Comparison of ENCODE assay signal across 10 cellular contexts in the genomic region with DNA sequence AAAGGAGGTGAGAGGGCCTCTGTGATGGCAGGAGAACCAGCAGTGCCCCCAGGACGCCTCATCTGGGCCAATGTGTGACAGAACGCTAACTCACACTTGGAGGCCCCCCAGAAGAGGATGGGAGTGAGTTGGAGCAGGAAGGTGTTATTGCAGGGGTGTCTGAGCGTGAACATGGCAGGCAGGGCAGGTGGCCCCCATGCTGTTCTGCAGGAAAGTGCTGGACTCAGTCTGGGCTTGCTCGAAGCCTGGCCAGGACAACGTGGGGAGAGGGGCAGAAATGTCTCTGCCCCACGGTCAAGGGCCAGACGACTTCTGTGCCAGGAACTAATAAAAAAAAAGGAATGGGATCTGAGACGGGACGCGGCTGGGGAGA. TPM values are rescaled to one million over a fixed set of nuclear protein-coding genes. Genes with fewer than 3 reads are reported as not detected.
DNase-seq lines count a peak whose midpoint lies in the region; ATAC-seq, FAIRE-seq and TF ChIP-seq lines count a peak whose summit lies in the region.
"Had no signal": no experiment of that assay in that cellular context is flagged by ENCODE, and none has a peak within 500 bp of the region (broad histone marks: within the 10 kb centered on the region; RNA-seq: fewer than 3 reads in every experiment).

No MANE protein-coding gene starts in this region.

- dilution Hi-C loops in endothelial cell of umbilical vein (cut with MboI; ENCODE audit: extremely low pct_ligation_motif_present, low sequenced_read_pairs), result no loop called here

- TF ChIP-seq CTCF in PC-3 (conservative IDR thresholded peaks at IDR 0.05; ENCODE audit: low read depth, low read length), result no peak
- TF ChIP-seq CTCF in endothelial cell of umbilical vein (IDR thresholded peaks at IDR 0.05; ENCODE audit: extremely low read depth in 1 of 2, insufficient read depth in 1 of 2, low read depth in 1 of 2, low read length in 2 of 2), result no peak
- TF ChIP-seq CTCF in progenitor cell of endocrine pancreas (IDR thresholded peaks at IDR 0.05; ENCODE audit: unreplicated experiment), result no peak

- H4K20me1 ChIP-seq in PC-3 (ENCODE audit: low read length) (no peaks in the 10 kb centered on the region), endothelial cell of umbilical vein (replicated peaks; ENCODE audit: control insufficient read depth, extremely low read depth, insufficient read depth, low read length) (peaks cover 2% of the 10 kb centered on the region)

- H2AFZ ChIP-seq in PC-3 (ENCODE audit: low read length) (no peak overlapping the region), endothelial cell of umbilical vein (ENCODE audit: low read depth, low read length) (no peak overlapping the region)

- H3K4me2 ChIP-seq in PC-3 (ENCODE audit: low read length) (peak overlapping the region; percentile 78; the same call in 1 of the 2 replicates), endothelial cell of umbilical vein (ENCODE audit: insufficient read depth, low read length) (no peak overlapping the region)

- H3K27ac Mint-ChIP-seq in CD4-positive, alpha-beta memory T cell, result peak overlapping the region in 6 of 7 donors; percentile 70 to 93 (median 89)
- peak overlapping the region; percentile 95 for H3K27ac Mint-ChIP-seq in progenitor cell of endocrine pancreas

- POLR2A ChIA-PET in CD4-positive, alpha-beta memory T cell (lab: Charles Lee; ENCODE audit: partially characterized antibody), result interaction anchor here (0.8 to 1.3 kb wide), 3 partner anchors 26 to 50 kb away, joined by 3 to 5 read pairs (median 3); partner anchors contain the start of gene IDH3B
- POLR2A ChIA-PET in PC-3 (lab: Charles Lee; ENCODE audit: unreplicated experiment) (no interaction called here), endothelial cell of umbilical vein (lab: Charles Lee) (no interaction called here)

- H3K9me3 Mint-ChIP-seq in CD4-positive, alpha-beta memory T cell, result peaks cover 0 to 2% (median 0%) of the 10 kb centered on the region in 8 donors
- no peaks in the 10 kb centered on the region for H3K9me3 Mint-ChIP-seq in progenitor cell of endocrine pancreas (ENCODE audit: low read depth)

- H3K9ac ChIP-seq in PC-3 (ENCODE audit: low read length) (no peak overlapping the region), endothelial cell of umbilical vein (replicated peaks; ENCODE audit: extremely low read depth, insufficient read depth, low read length) (no peak overlapping the region)

- H3K9me3 ChIP-seq in CD4-positive, alpha-beta memory T cell (ENCODE audit: control insufficient read depth in 1 of 2, low read length in 2 of 2), result no peaks in the 10 kb centered on the region
- no peaks in the 10 kb centered on the region for H3K9me3 ChIP-seq in PC-3 (ENCODE audit: low read length)
- H3K9me3 ChIP-seq in endothelial cell of umbilical vein (replicated peaks; ENCODE audit: control insufficient read depth, insufficient read depth, low read length), result no peaks in the 10 kb centered on the region

- H3K36me3 ChIP-seq in CD4-positive, alpha-beta memory T cell (ENCODE audit: insufficient read depth, low read length), result no peaks in the 10 kb centered on the region
- no peaks in the 10 kb centered on the region for H3K36me3 ChIP-seq in PC-3 (ENCODE audit: low read depth, low read length)
- no peaks in the 10 kb centered on the region for H3K36me3 ChIP-seq in endothelial cell of umbilical vein (ENCODE audit: control insufficient read depth in 2 of 2, extremely low read depth in 1 of 2, insufficient read depth in 2 of 2, low read length in 2 of 2)

- H3K27ac ChIP-seq in CD4-positive, alpha-beta memory T cell (ENCODE audit: low read depth, low read length), result no peak overlapping the region
- H3K27ac ChIP-seq in PC-3 (ENCODE audit: low read length) (no peak overlapping the region), endothelial cell of umbilical vein (ENCODE audit: insufficient read depth, low read depth, low read length) (no peak overlapping the region)

- H3K4me1 Mint-ChIP-seq in CD4-positive, alpha-beta memory T cell, result peaks cover 13 to 30% (median 27%) of the 10 kb centered on the region in 4 donors
- H3K4me1 Mint-ChIP-seq in progenitor cell of endocrine pancreas (ENCODE audit: low read depth), result peaks cover 9% of the 10 kb centered on the region

- no peak overlapping the region for H3K4me3 ChIP-seq in CD4-positive, alpha-beta memory T cell (ENCODE audit: low read length in 2 of 2)
- H3K4me3 ChIP-seq in PC-3 (ENCODE audit: low read length), result no peak overlapping the region
- H3K4me3 ChIP-seq in endothelial cell of umbilical vein (replicated peaks in 1 of 3; ENCODE audit: insufficient read depth in 1 of 3, low read depth in 1 of 3, low read length in 3 of 3), result no peak overlapping the region

- no peak for FAIRE-seq in endothelial cell of umbilical vein (lab: Jason Lieb, UNC)
- FAIRE-seq: G401.6 had no signal

- H3K9me1 ChIP-seq in endothelial cell of umbilical vein (replicated peaks; ENCODE audit: control insufficient read depth, extremely low read depth, insufficient read depth, low read length), result no peaks in the 10 kb centered on the region

- BruUV-seq in PC-3 (replicated peaks; lab: Mats Ljungman, UMichigan), result no TSS peak
- TSS peak; percentile 19 for BruUV-seq in endothelial cell of umbilical vein (replicated peaks; lab: Mats Ljungman, UMichigan)

- H3K9me2 ChIP-seq in PC-3 (replicated peaks; ENCODE audit: low read length), result no peaks in the 10 kb centered on the region

- peaks cover 19% of the 10 kb centered on the region for H3K27me3 ChIP-seq in CD4-positive, alpha-beta memory T cell (ENCODE audit: insufficient read depth, low read length)
- H3K27me3 ChIP-seq in PC-3 (ENCODE audit: low read length) (peaks cover 45% of the 10 kb centered on the region), endothelial cell of umbilical vein (ENCODE audit: control insufficient read depth in 2 of 2, insufficient read depth in 2 of 2, low read length in 2 of 2) (peaks cover 36 to 62% of the 10 kb centered on the region in 2 experiments)

- intact Hi-C loops in CD4-positive, alpha-beta memory T cell (cut with micrococcal nuclease), result loop anchor here (10.0 kb wide), 1 partner anchor 423 kb away; no protein-coding TSS in a partner anchor
- intact Hi-C loops in PC-3 (cut with micrococcal nuclease) (no loop called here), endothelial cell of umbilical vein (cut with micrococcal nuclease) (no loop called here)

- peaks cover 0 to 3% of the 10 kb centered on the region in 2 donors for H3K36me3 Mint-ChIP-seq in CD4-positive, alpha-beta memory T cell
- H3K36me3 Mint-ChIP-seq in progenitor cell of endocrine pancreas (ENCODE audit: insufficient read depth), result peaks cover 9% of the 10 kb centered on the region

- H3F3A ChIP-seq in PC-3 (ENCODE audit: low read length, unreplicated experiment), result no peaks in the 10 kb centered on the region

- peaks cover 16% of the 10 kb centered on the region for H3K4me1 ChIP-seq in CD4-positive, alpha-beta memory T cell (ENCODE audit: insufficient read depth, low read length)
- H3K4me1 ChIP-seq in PC-3 (ENCODE audit: insufficient read depth, low read length) (peaks cover 3% of the 10 kb centered on the region; the same call in 1 of the 2 replicates), endothelial cell of umbilical vein (ENCODE audit: control insufficient read depth, extremely low read depth, insufficient read depth, low read length) (peaks cover 4% of the 10 kb centered on the region)

- H3K79me2 ChIP-seq in PC-3 (ENCODE audit: low read length) (no peaks in the 10 kb centered on the region), endothelial cell of umbilical vein (ENCODE audit: control insufficient read depth, insufficient read depth, low read length) (no peaks in the 10 kb centered on the region)

- H3K4me3 Mint-ChIP-seq in CD4-positive, alpha-beta memory T cell, result peak overlapping the region; percentile 88 to 96 (median 91)
- H3K4me3 Mint-ChIP-seq in progenitor cell of endocrine pancreas (ENCODE audit: low read depth), result peak overlapping the region; percentile 87

- ATAC-seq in PC-3, result peak; percentile 13
- ATAC-seq in HG03139 (IDR thresholded peaks at IDR 0.05; ENCODE audit: unreplicated experiment), result no peak
- ATAC-seq in HG03378 (IDR thresholded peaks at IDR 0.05; ENCODE audit: unreplicated experiment), result no peak
- ATAC-seq in GM21619 (IDR thresholded peaks at IDR 0.05; ENCODE audit: unreplicated experiment), result no peak

- H3K27me3 Mint-ChIP-seq in CD4-positive, alpha-beta memory T cell, result peaks cover 23 to 41% of the 10 kb centered on the region in 2 donors
- H3K27me3 Mint-ChIP-seq in progenitor cell of endocrine pancreas, result peaks cover 76% of the 10 kb centered on the region

- no peak for DNase-seq in CD4-positive, alpha-beta memory T cell
- DNase-seq in PC-3, result no peak
- no peak for DNase-seq in endothelial cell of umbilical vein (ENCODE audit: low read depth, low spot score)
- no peak for DNase-seq in progenitor cell of endocrine pancreas (ENCODE audit: low spot score, unreplicated experiment)
- DNase-seq in AG08396 (ENCODE audit: low spot score), result no peak
- DNase-seq: activated CD4-positive, CD25-positive, alpha-beta regulatory T cell treated with anti-CD3 and anti-CD28 coated beads, Interleukin-2, amount 50 U/mL, for 72 hours had no signal

- no peak for TF ChIP-seq POLR2A in endothelial cell of umbilical vein (IDR thresholded peaks at IDR 0.05; ENCODE audit: low read depth, low read length)

- CTCF ChIA-PET in CD4-positive, alpha-beta memory T cell (lab: Charles Lee; ENCODE audit: partially characterized antibody), result interaction anchor here (7.8 kb wide), 1 partner anchor 50 kb away, joined by 99 read pairs; no protein-coding TSS in a partner anchor
- CTCF ChIA-PET in PC-3 (lab: Charles Lee) (no interaction called here), endothelial cell of umbilical vein (lab: Charles Lee) (no interaction called here)

RNA-seq across cellular contexts. Expression of gene EBF4, which starts 0.9 kb away (rescaled TPM):
- total RNA-seq in CD4-positive, alpha-beta memory T cell, result 1 to 10 TPM; 2.8 to 3.1 TPM
- polyA plus RNA-seq in CD4-positive, alpha-beta memory T cell, result under 1 TPM in 1 of 2 donors, not detected in 1; 0.65 TPM
- total RNA-seq in PC-3 (2014; rRNA removed), result 0.98 and 1.8 TPM in 2 replicates
- 3.0 and 3.4 TPM in 2 replicates for total RNA-seq in endothelial cell of umbilical vein
- polyA plus RNA-seq in endothelial cell of umbilical vein, result 2.5 and 2.7 TPM in 2 replicates
- polyA plus RNA-seq in endothelial cell of umbilical vein (2011; cell fraction: cytosol; rRNA removed), result 0.94 and 1.4 TPM in 2 replicates
- polyA plus RNA-seq in endothelial cell of umbilical vein (2011; cell fraction: nucleus; rRNA removed), result 7.2 and 10.3 TPM in 2 replicates
- 2.6 and 5.2 TPM in 2 replicates for polyA plus RNA-seq in endothelial cell of umbilical vein (2012)
- polyA minus RNA-seq in endothelial cell of umbilical vein, result 0.70 and 2.9 TPM in 2 replicates
- polyA minus RNA-seq in endothelial cell of umbilical vein (2011; cell fraction: cytosol; rRNA and poly(A)+ RNA removed), result not detected
- polyA minus RNA-seq in endothelial cell of umbilical vein (2011; cell fraction: nucleus; rRNA and poly(A)+ RNA removed), result 2.2 and 3.8 TPM in 2 replicates
- 63.8 and 64.9 TPM in 2 replicates for total RNA-seq in progenitor cell of endocrine pancreas

RNA-seq across cellular contexts. Expression of gene IDH3B, which starts 27.6 kb away (rescaled TPM):
- total RNA-seq in CD4-positive, alpha-beta memory T cell, result 10 to 100 TPM; 93.3 to 96.5 TPM
- 100 to 1,000 TPM in 1 of 2 donors, 10 to 100 TPM in 1; 88.1 to 132 TPM for polyA plus RNA-seq in CD4-positive, alpha-beta memory T cell
- 261 and 269 TPM in 2 replicates for total RNA-seq in PC-3 (2014; rRNA removed)
- total RNA-seq in endothelial cell of umbilical vein, result 86.9 and 87.9 TPM in 2 replicates
- 168 and 177 TPM in 2 replicates for polyA plus RNA-seq in endothelial cell of umbilical vein
- 143 and 156 TPM in 2 replicates for polyA plus RNA-seq in endothelial cell of umbilical vein (2011; cell fraction: cytosol; rRNA removed)
- polyA plus RNA-seq in endothelial cell of umbilical vein (2011; cell fraction: nucleus; rRNA removed), result 642 and 647 TPM in 2 replicates
- polyA plus RNA-seq in endothelial cell of umbilical vein (2012), result 88.4 and 100 TPM in 2 replicates
- 118 and 153 TPM in 2 replicates for polyA minus RNA-seq in endothelial cell of umbilical vein
- 37.3 TPM for polyA minus RNA-seq in endothelial cell of umbilical vein (2011; cell fraction: cytosol; rRNA and poly(A)+ RNA removed)
- 79.6 and 90.2 TPM in 2 replicates for polyA minus RNA-seq in endothelial cell of umbilical vein (2011; cell fraction: nucleus; rRNA and poly(A)+ RNA removed)
- 98.9 and 108 TPM in 2 replicates for total RNA-seq in progenitor cell of endocrine pancreas

RNA-seq across cellular contexts. Expression of gene NOP56, which starts 39.2 kb away (rescaled TPM):
- 100 to 1,000 TPM; 258 to 270 TPM for total RNA-seq in CD4-positive, alpha-beta memory T cell
- polyA plus RNA-seq in CD4-positive, alpha-beta memory T cell, result 100 to 1,000 TPM in 1 of 2 donors, 10 to 100 TPM in 1; 83.4 to 136 TPM
- total RNA-seq in PC-3 (2014; rRNA removed) (570 and 642 TPM in 2 replicates), endothelial cell of umbilical vein (305 and 329 TPM in 2 replicates), progenitor cell of endocrine pancreas (271 and 282 TPM in 2 replicates)
- polyA plus RNA-seq in endothelial cell of umbilical vein, result 145 and 151 TPM in 2 replicates
- polyA plus RNA-seq in endothelial cell of umbilical vein (2011; cell fraction: cytosol; rRNA removed), result 147 and 160 TPM in 2 replicates
- polyA plus RNA-seq in endothelial cell of umbilical vein (2011; cell fraction: nucleus; rRNA removed), result 723 and 828 TPM in 2 replicates
- 201 and 262 TPM in 2 replicates for polyA plus RNA-seq in endothelial cell of umbilical vein (2012)
- 219 and 245 TPM in 2 replicates for polyA minus RNA-seq in endothelial cell of umbilical vein
- polyA minus RNA-seq in endothelial cell of umbilical vein (2011; cell fraction: cytosol; rRNA and poly(A)+ RNA removed), result 155 TPM
- 208 and 267 TPM in 2 replicates for polyA minus RNA-seq in endothelial cell of umbilical vein (2011; cell fraction: nucleus; rRNA and poly(A)+ RNA removed)

Comparison
In these comparisons a context has a peak if more than half of its experiments do, and no peak if none do; other contexts are left out.
1. RNA of gene EBF4, which starts 0.9 kb away (total RNA-seq): 63.8 to 64.9 TPM in progenitor cell of endocrine pancreas; 3.0 to 3.4 TPM in endothelial cell of umbilical vein, 2.8 to 3.1 TPM in CD4-positive, alpha-beta memory T cell and 0.98 to 1.8 TPM in PC-3; every median in the first group is over 10 times any median in the second.